ENCODE assay signal across 9 cellular contexts in the genomic region with DNA sequence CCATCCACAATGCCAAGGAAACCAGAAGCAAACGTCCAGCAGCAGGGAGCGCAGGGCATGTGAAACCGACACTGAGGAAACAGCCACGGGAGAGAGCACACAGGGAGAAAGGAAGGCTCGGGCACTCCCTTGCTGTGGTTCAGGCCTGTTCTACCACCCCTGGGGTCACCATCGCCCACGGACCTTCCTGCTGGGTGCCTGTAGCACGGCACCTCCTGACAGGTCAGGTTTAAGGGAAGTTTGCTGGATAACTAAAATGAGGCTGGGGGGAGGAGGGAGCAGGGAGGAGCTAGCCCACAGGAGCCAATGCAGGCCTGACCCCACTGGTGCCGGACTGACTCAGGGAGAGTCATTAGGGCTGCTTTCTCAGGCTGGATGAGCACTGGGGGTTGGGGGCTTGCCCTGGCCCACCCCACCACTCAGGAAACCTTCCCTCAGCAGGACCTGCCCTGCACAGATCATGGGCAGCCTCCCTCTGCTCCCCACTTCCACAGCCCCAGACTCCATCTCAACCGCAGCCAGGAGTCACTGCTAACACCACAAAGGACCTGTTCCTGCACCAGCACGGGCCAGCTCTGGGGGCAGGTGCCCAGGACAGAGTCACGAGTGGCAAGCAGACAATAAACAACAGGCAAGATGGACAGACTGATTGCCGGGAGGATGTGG. TPM values are rescaled to one million over a fixed set of nuclear protein-coding genes. Genes with fewer than 3 reads are reported as not detected.
DNase-seq lines count a peak whose midpoint lies in the region; ATAC-seq and TF ChIP-seq lines count a peak whose summit lies in the region.
"Had no signal": no experiment of that assay in that cellular context is flagged by ENCODE, and none has a peak within 500 bp of the region (broad histone marks: within the 10 kb centered on the region; RNA-seq: fewer than 3 reads in every experiment).

No MANE protein-coding gene starts in this region.

- intact Hi-C loops in Panc1 (cut with micrococcal nuclease; ENCODE audit: unreplicated experiment) (no loop called here), psoas muscle (cut with DNase I) (no loop called here)

- H3K27me3 ChIP-seq in Panc1 (ENCODE audit: control insufficient read depth, insufficient read depth, low read length): no peaks in the 10 kb centered on the region
- no peaks in the 10 kb centered on the region for H3K27me3 ChIP-seq in psoas muscle (ENCODE audit: insufficient read depth in 3 of 3, low read length in 2 of 3)
- H3K27me3 ChIP-seq in osteoblast (ENCODE audit: insufficient read depth, low read length): no peaks in the 10 kb centered on the region

- 45 to 59% (median 50%) methylated on average over 13 of the region's 13 CpGs for WGBS in psoas muscle, 3 donors

- no peaks in the 10 kb centered on the region for H3K9me3 ChIP-seq in Panc1 (ENCODE audit: control insufficient read depth, insufficient read depth, low read depth, low read length)
- H3K9me3 ChIP-seq in psoas muscle: no peaks in the 10 kb centered on the region
- H3K9me3 ChIP-seq in osteoblast (ENCODE audit: low read depth, low read length): no peaks in the 10 kb centered on the region

- H3K4me1 Mint-ChIP-seq in T-helper 1 cell treated with Interleukin-12 subunit alpha and Interleukin-12 subunit beta and Interleukin-4 antibody, amounts not matched to agents 30 μg/mL and 1 μg/mL, for 36 hours (ENCODE audit: low read depth): peaks cover 21% of the 10 kb centered on the region

- H3K4me3 ChIP-seq in Panc1 (ENCODE audit: low read depth in 2 of 2, low read length in 2 of 2) (peak overlapping the region; percentile 77 to 85), psoas muscle (peak overlapping the region; percentile 100), osteoblast (ENCODE audit: insufficient read depth, low read length) (no peak overlapping the region)

- no peaks in the 10 kb centered on the region for H3K27me3 Mint-ChIP-seq in T-helper 1 cell treated with Interleukin-12 subunit alpha and Interleukin-12 subunit beta and Interleukin-4 antibody, amounts not matched to agents 30 μg/mL and 1 μg/mL, for 36 hours (ENCODE audit: low read depth)

- H3K36me3 Mint-ChIP-seq in T-helper 1 cell treated with Interleukin-12 subunit alpha and Interleukin-12 subunit beta and Interleukin-4 antibody, amounts not matched to agents 30 μg/mL and 1 μg/mL, for 36 hours (ENCODE audit: low read depth): no peaks in the 10 kb centered on the region

- no peak for TF ChIP-seq CTCF in Panc1 (IDR thresholded peaks at IDR 0.05)
- no peak for TF ChIP-seq CTCF in psoas muscle (IDR thresholded peaks at IDR 0.05)
- TF ChIP-seq CTCF in osteoblast (IDR thresholded peaks at IDR 0.05; ENCODE audit: extremely low read depth, low read depth, low read length): no peak

- H4K20me1 ChIP-seq in osteoblast (ENCODE audit: insufficient read depth, low read length): peaks cover 56% of the 10 kb centered on the region

- no peaks in the 10 kb centered on the region for H3K9me3 Mint-ChIP-seq in T-helper 1 cell treated with Interleukin-12 subunit alpha and Interleukin-12 subunit beta and Interleukin-4 antibody, amounts not matched to agents 30 μg/mL and 1 μg/mL, for 36 hours

- peak overlapping the region; percentile 68 for H3K4me3 Mint-ChIP-seq in T-helper 1 cell treated with Interleukin-12 subunit alpha and Interleukin-12 subunit beta and Interleukin-4 antibody, amounts not matched to agents 30 μg/mL and 1 μg/mL, for 36 hours

- in situ Hi-C loops in Panc1 (cut with HindIII; ENCODE audit: low pct_unique_long_range_greater_than_20kb, low sequenced_read_pairs) (no loop called here), G401 (cut with HindIII; ENCODE audit: low sequenced_read_pairs) (no loop called here)

- H3K4me1 ChIP-seq in Panc1 (ENCODE audit: control insufficient read depth, insufficient read depth, low read length): peaks cover 63% of the 10 kb centered on the region
- H3K4me1 ChIP-seq in psoas muscle: peaks cover 73% of the 10 kb centered on the region
- H3K4me1 ChIP-seq in osteoblast (ENCODE audit: insufficient read depth, low read length): peaks cover 18% of the 10 kb centered on the region

- H3K79me2 ChIP-seq in osteoblast (ENCODE audit: insufficient read depth, low read length): peaks cover 68% of the 10 kb centered on the region

- H2AFZ ChIP-seq in osteoblast (ENCODE audit: low read length): no peak overlapping the region

- DNase-seq in T-helper 1 cell: no peak
- DNase-seq in Panc1 (ENCODE audit: low read depth, low spot score): no peak
- no peak for DNase-seq in epithelial cell of prostate (ENCODE audit: low read depth, low spot score)
- DNase-seq in psoas muscle: no peak
- DNase-seq in osteoblast (ENCODE audit: insufficient read length, low spot score, missing footprints): no peak
- no peak for DNase-seq in G401 (ENCODE audit: low spot score)
- no peak for DNase-seq in NCI-H2107 (lab: John Stamatoyannopoulos, UW)

- POLR2A ChIA-PET in Panc1 (lab: Charles Lee): interaction anchor here (0.7 kb wide), 1 partner anchor 39 kb away, joined by 3 read pairs; no protein-coding TSS in a partner anchor

- H3K27ac Mint-ChIP-seq in T-helper 1 cell treated with Interleukin-12 subunit alpha and Interleukin-12 subunit beta and Interleukin-4 antibody, amounts not matched to agents 30 μg/mL and 1 μg/mL, for 36 hours: peak overlapping the region; percentile 55

- ATAC-seq in Panc1 (no peak), psoas muscle (no peak)

- H3K4me2 ChIP-seq in osteoblast (ENCODE audit: insufficient read depth, low read length): no peak overlapping the region

- no TSS peak for BruUV-seq in Panc1 (replicated peaks; lab: Mats Ljungman, UMichigan)

- H3K27ac ChIP-seq in Panc1 (ENCODE audit: low read length) (peak overlapping the region; percentile 85), epithelial cell of prostate (peak overlapping the region; percentile 60), psoas muscle (peak overlapping the region; percentile 96), osteoblast (ENCODE audit: low read depth, low read length) (no peak overlapping the region)

- CTCF ChIA-PET in Panc1 (lab: Charles Lee): no interaction called here

- H3K36me3 ChIP-seq in Panc1 (ENCODE audit: control insufficient read depth, insufficient read depth, low read length) (peaks cover 3% of the 10 kb centered on the region; the same call in 1 of the 2 replicates), psoas muscle (ENCODE audit: insufficient read depth in 1 of 2, low read depth in 1 of 2) (peaks cover 0 to under 1% of the 10 kb centered on the region in 2 donors), osteoblast (ENCODE audit: insufficient read depth, low read length) (peaks cover 4% of the 10 kb centered on the region)

RNA-seq across cellular contexts. Expression of gene UCKL1, which starts 2.3 kb away (rescaled TPM):
- total RNA-seq in Panc1 (2021; ENCODE audit: unreplicated experiment): 47.4 TPM
- polyA plus RNA-seq in Panc1 (2012; ENCODE audit: insufficient read length): 76.5 TPM
- 10 to 100 TPM; 23.2 to 37.0 (median 35.5) TPM for total RNA-seq in psoas muscle
- 10 to 100 TPM; 22.9 to 42.4 (median 40.5) TPM for polyA plus RNA-seq in psoas muscle
- total RNA-seq in osteoblast: 21.0 and 23.9 TPM in 2 replicates
- total RNA-seq in G401 (2014; rRNA removed; shearing (Covaris generic)): 19.9 and 20.1 TPM in 2 replicates

RNA-seq across cellular contexts. Expression of gene ZNF512B, which starts 15.8 kb away (rescaled TPM):
- total RNA-seq in Panc1 (2021; ENCODE audit: unreplicated experiment) (17.9 TPM), psoas muscle (10 to 100 TPM in 3 of 4 donors, 1 to 10 TPM in 1; 10.0 to 14.4 (median 12.4) TPM), osteoblast (12.1 and 14.5 TPM in 2 replicates)
- polyA plus RNA-seq in Panc1 (2012; ENCODE audit: insufficient read length): 13.6 TPM
- 1 to 10 TPM; 3.3 to 9.1 (median 5.6) TPM for polyA plus RNA-seq in psoas muscle
- 5.5 and 5.9 TPM in 2 replicates for total RNA-seq in G401 (2014; rRNA removed; shearing (Covaris generic))

RNA-seq across cellular contexts. Expression of gene SAMD10, which starts 25.5 kb away (rescaled TPM):
- total RNA-seq in Panc1 (2021; ENCODE audit: unreplicated experiment): 8.8 TPM
- polyA plus RNA-seq in Panc1 (2012; ENCODE audit: insufficient read length): 13.2 TPM
- under 1 TPM; 0.32 to 0.84 (median 0.55) TPM for total RNA-seq in psoas muscle
- polyA plus RNA-seq in psoas muscle: 1 to 10 TPM in 1 of 3 donors, under 1 TPM in 2; 0.44 to 5.5 (median 0.92) TPM
- total RNA-seq in osteoblast: 0.59 and 1.4 TPM in 2 replicates
- total RNA-seq in G401 (2014; rRNA removed; shearing (Covaris generic)): 1.4 TPM in 1 of 2 replicates, not detected in the other
- total RNA-seq: A172 had no signal

RNA-seq across cellular contexts. Expression of gene PRPF6, which starts 27.0 kb away (rescaled TPM):
- total RNA-seq in Panc1 (2021; ENCODE audit: unreplicated experiment) (88.4 TPM), psoas muscle (10 to 100 TPM; 51.0 to 63.1 (median 59.8) TPM), osteoblast (47.1 and 56.1 TPM in 2 replicates)
- polyA plus RNA-seq in Panc1 (2012; ENCODE audit: insufficient read length): 125 TPM
- 10 to 100 TPM; 38.8 to 75.4 (median 52.5) TPM for polyA plus RNA-seq in psoas muscle
- total RNA-seq in G401 (2014; rRNA removed; shearing (Covaris generic)): 91.4 and 111 TPM in 2 replicates

RNA-seq across cellular contexts. Expression of gene DNAJC5, which starts 59.0 kb away (rescaled TPM):
- total RNA-seq in Panc1 (2021; ENCODE audit: unreplicated experiment) (59.5 TPM), psoas muscle (10 to 100 TPM; 20.4 to 27.3 (median 23.3) TPM), osteoblast (41.5 and 53.9 TPM in 2 replicates)
- 53.2 TPM for polyA plus RNA-seq in Panc1 (2012; ENCODE audit: insufficient read length)
- 10 to 100 TPM; 13.1 to 33.6 (median 19.7) TPM for polyA plus RNA-seq in psoas muscle
- total RNA-seq in G401 (2014; rRNA removed; shearing (Covaris generic)): 38.6 and 43.6 TPM in 2 replicates
